ENCODE assay signal across 8 cellular contexts in genomic region chr1:88684482-88685238, GRCh38. TPM values are rescaled to one million over a fixed set of nuclear protein-coding genes. Genes with fewer than 3 reads are reported as not detected.
A peak's percentile ranks its signal among the peaks of the same experiment; 100 is the strongest.
DNase-seq lines count a peak whose midpoint lies in the region; ATAC-seq and TF ChIP-seq lines count a peak whose summit lies in the region.

No MANE protein-coding gene starts in this region.

- H3K4me3 ChIP-seq in osteoblast (ENCODE audit: insufficient read depth, low read length) (peak overlapping the region; percentile 89), tibial artery (peak overlapping the region; percentile 85 to 97)

- peak overlapping the region; percentile 93 for H3K27ac Mint-ChIP-seq in activated naive CD4-positive, alpha-beta T cell treated with anti-CD3 and anti-CD28 coated beads for 36 hours

- H3K4me1 ChIP-seq in osteoblast (ENCODE audit: insufficient read depth, low read length) (peaks cover 19% of the 10 kb centered on the region), tibial artery (peaks cover 0 to 32% (median 8%) of the 10 kb centered on the region in 4 donors)

- peak overlapping the region; percentile 97 for H3K4me3 Mint-ChIP-seq in activated naive CD4-positive, alpha-beta T cell treated with anti-CD3 and anti-CD28 coated beads for 36 hours

- H3K27me3 Mint-ChIP-seq in activated naive CD4-positive, alpha-beta T cell treated with anti-CD3 and anti-CD28 coated beads for 36 hours (ENCODE audit: low read depth) = no peaks in the 10 kb centered on the region

- H3K27ac ChIP-seq in KOPT-K1 (ENCODE audit: low read depth, low read length, poor library complexity, severe bottlenecking) = peak overlapping the region; percentile 93
- peak overlapping the region; percentile 72 for H3K27ac ChIP-seq in osteoblast (ENCODE audit: low read depth, low read length)
- peak overlapping the region; percentile 91 to 98 for H3K27ac ChIP-seq in tibial artery

- peaks cover 4% of the 10 kb centered on the region for H3K36me3 Mint-ChIP-seq in activated naive CD4-positive, alpha-beta T cell treated with anti-CD3 and anti-CD28 coated beads for 36 hours (ENCODE audit: low read depth)

- peak overlapping the region; percentile 84 for H2AFZ ChIP-seq in osteoblast (ENCODE audit: low read length)

- H3K4me2 ChIP-seq in osteoblast (ENCODE audit: insufficient read depth, low read length) = peak overlapping the region; percentile 92

- intact Hi-C loops in activated naive CD4-positive, alpha-beta T cell treated with anti-CD3 and anti-CD28 coated beads for 36 hours (cut with micrococcal nuclease) = loop anchor here (1.0 to 10.0 kb wide), 15 partner anchors 23 to 1980 kb away; partner anchors contain the start of genes GBP4, GTF2B, HS2ST1 and KYAT3
- intact Hi-C loops in tibial artery (cut with DNase I; ENCODE audit: low total_unique reads) = no loop called here

- CTCF ChIA-PET in activated naive CD4-positive, alpha-beta T cell treated with anti-CD3 and anti-CD28 coated beads for 36 hours (lab: Charles Lee) = interaction anchor here (0.8 to 3.4 kb wide), 7 partner anchors 11 to 206 kb away, joined by 3 to 26 read pairs (median 8); no protein-coding TSS in a partner anchor

- no peaks in the 10 kb centered on the region for H3K9me3 Mint-ChIP-seq in activated naive CD4-positive, alpha-beta T cell treated with anti-CD3 and anti-CD28 coated beads for 36 hours

- DNase-seq in EL = peak; percentile 74
- DNase-seq in SIG-M5 (lab: John Stamatoyannopoulos, UW) = peak; percentile 24
- DNase-seq in activated naive CD4-positive, alpha-beta T cell treated with anti-CD3 and anti-CD28 coated beads for 36 hours = peak; percentile 61
- DNase-seq in glomerular visceral epithelial cell (ENCODE audit: extremely low spot score) = peak; percentile 75
- DNase-seq in osteoblast (ENCODE audit: insufficient read length, low spot score, missing footprints) = peak; percentile 88
- DNase-seq in tibial artery = peak; percentile 27 to 80

- H3K9me3 ChIP-seq in KOPT-K1 (ENCODE audit: insufficient read depth, low read length, poor library complexity, severe bottlenecking) (no peaks in the 10 kb centered on the region), osteoblast (ENCODE audit: low read depth, low read length) (no peaks in the 10 kb centered on the region), tibial artery (no peaks in the 10 kb centered on the region)

- peak; percentile 37 for ATAC-seq in GM21825 (IDR thresholded peaks at IDR 0.05; ENCODE audit: unreplicated experiment)

- peaks cover 5% of the 10 kb centered on the region for H4K20me1 ChIP-seq in osteoblast (ENCODE audit: insufficient read depth, low read length)

- H3K79me2 ChIP-seq in osteoblast (ENCODE audit: insufficient read depth, low read length) = peaks cover 56% of the 10 kb centered on the region

- no peaks in the 10 kb centered on the region for H3K27me3 ChIP-seq in osteoblast (ENCODE audit: insufficient read depth, low read length)
- no peaks in the 10 kb centered on the region for H3K27me3 ChIP-seq in tibial artery

- TF ChIP-seq CTCF in osteoblast (IDR thresholded peaks at IDR 0.05; ENCODE audit: extremely low read depth, low read depth, low read length) = no peak
- no peak for TF ChIP-seq CTCF in tibial artery (IDR thresholded peaks at IDR 0.05)

- H3K4me1 Mint-ChIP-seq in activated naive CD4-positive, alpha-beta T cell treated with anti-CD3 and anti-CD28 coated beads for 36 hours (ENCODE audit: low read depth) = peaks cover 37% of the 10 kb centered on the region

- H3K36me3 ChIP-seq in KOPT-K1 (ENCODE audit: insufficient read depth, low read length) = peaks cover 17% of the 10 kb centered on the region
- no peaks in the 10 kb centered on the region for H3K36me3 ChIP-seq in osteoblast (ENCODE audit: insufficient read depth, low read length)
- no peaks in the 10 kb centered on the region for H3K36me3 ChIP-seq in tibial artery

RNA-seq across cellular contexts. Expression of gene PKN2, which starts 0.6 kb away (rescaled TPM):
- total RNA-seq in activated naive CD4-positive, alpha-beta T cell treated with anti-CD3 and anti-CD28 coated beads for 36 hours = 10 to 100 TPM; 17.2 to 17.9 TPM
- 41.5 and 43.4 TPM in 2 replicates for total RNA-seq in osteoblast

Comparison
In these comparisons a context has a peak if more than half of its experiments do, and no peak if none do; other contexts are left out.
1. Peak in every context shown above with its lines: DNase-seq, ATAC-seq, H3K4me3 ChIP-seq and H3K27ac ChIP-seq.
2. DNase-seq: peak in every context shown above with its lines; median percentile 88 in osteoblast; 75 in glomerular visceral epithelial cell; 74 in EL; 61 in activated naive CD4-positive, alpha-beta T cell treated with anti-CD3 and anti-CD28 coated beads for 36 hours; 54 in tibial artery; 24 in SIG-M5.